8 cellular contexts compared by ENCODE assay signal in genomic region chr13:21458816-21459701, GRCh38. TPM values are rescaled to one million over a fixed set of nuclear protein-coding genes. Genes with fewer than 3 reads are reported as not detected.
DNase-seq lines count a peak whose midpoint lies in the region; ATAC-seq and TF ChIP-seq lines count a peak whose summit lies in the region.

Gene ZDHHC20, minus strand, starts transcription at chr13:21459303. Its CDS starts 132 bp downstream, at chr13:21459171.

- H3K36me3 ChIP-seq in left lung: no peaks in the 10 kb centered on the region

- ATAC-seq in GM18909 (IDR thresholded peaks at IDR 0.05; ENCODE audit: poor library complexity, unreplicated experiment): peak; percentile 93
- peak; percentile 88 for ATAC-seq in HG03175 (IDR thresholded peaks at IDR 0.05; ENCODE audit: unreplicated experiment)
- peak; percentile 94 for ATAC-seq in left lung

- no peak for TF ChIP-seq CTCF in AG10803 (conservative IDR thresholded peaks at IDR 0.05; ENCODE audit: low read length)
- no peak for TF ChIP-seq CTCF in left lung (IDR thresholded peaks at IDR 0.05)

- H3K4me1 ChIP-seq in left lung: peaks cover 5 to 32% of the 10 kb centered on the region in 2 donors

- peak; percentile 82 for DNase-seq in AG10803 (ENCODE audit: low read depth)
- DNase-seq in NCI-H526 treated with DMSO at 0.1 percent for 48 hours (lab: John Stamatoyannopoulos, UW): peak; percentile 70
- peak; percentile 80 to 83 for DNase-seq in activated CD4-positive, alpha-beta T cell treated with anti-CD3 and anti-CD28 coated beads, Interleukin-2, amount 50 U/mL, for 24 hours (ENCODE audit: low read depth in 1 of 2, low spot score in 1 of 2)
- peak; percentile 73 for DNase-seq in dedifferentiated amniotic fluid mesenchymal stem cell (ENCODE audit: extremely low spot score)
- DNase-seq in left lung: peak; percentile 91 to 98
- DNase-seq in stimulated activated CD4-positive, alpha-beta T cell treated with anti-CD3 and anti-CD28 coated beads, Interleukin-2, amount 100 ng/mL, for 48 hours: peak; percentile 95

- intact Hi-C loops in left lung (cut with DNase I): no loop called here

- H3K27me3 ChIP-seq in left lung: no peaks in the 10 kb centered on the region

- H3K27ac ChIP-seq in left lung: peak within 1 kb of the TSS; percentile 94 to 98

- H3K4me3 ChIP-seq in AG10803 (ENCODE audit: low read length) (peak within 1 kb of the TSS; percentile 85), left lung (peak within 1 kb of the TSS; percentile 78 to 99)

- H3K9me3 ChIP-seq in left lung: no peaks in the 10 kb centered on the region

RNA-seq across cellular contexts. Expression of gene ZDHHC20, which starts in this region (rescaled TPM):
- total RNA-seq in left lung: 100 to 1,000 TPM; 113 to 114 TPM

Comparison
In these comparisons a context has a peak if more than half of its experiments do, and no peak if none do; other contexts are left out.
1. Peak in every context shown above with its lines: DNase-seq, ATAC-seq, H3K4me3 ChIP-seq and H3K27ac ChIP-seq.